In the genomic region with DNA sequence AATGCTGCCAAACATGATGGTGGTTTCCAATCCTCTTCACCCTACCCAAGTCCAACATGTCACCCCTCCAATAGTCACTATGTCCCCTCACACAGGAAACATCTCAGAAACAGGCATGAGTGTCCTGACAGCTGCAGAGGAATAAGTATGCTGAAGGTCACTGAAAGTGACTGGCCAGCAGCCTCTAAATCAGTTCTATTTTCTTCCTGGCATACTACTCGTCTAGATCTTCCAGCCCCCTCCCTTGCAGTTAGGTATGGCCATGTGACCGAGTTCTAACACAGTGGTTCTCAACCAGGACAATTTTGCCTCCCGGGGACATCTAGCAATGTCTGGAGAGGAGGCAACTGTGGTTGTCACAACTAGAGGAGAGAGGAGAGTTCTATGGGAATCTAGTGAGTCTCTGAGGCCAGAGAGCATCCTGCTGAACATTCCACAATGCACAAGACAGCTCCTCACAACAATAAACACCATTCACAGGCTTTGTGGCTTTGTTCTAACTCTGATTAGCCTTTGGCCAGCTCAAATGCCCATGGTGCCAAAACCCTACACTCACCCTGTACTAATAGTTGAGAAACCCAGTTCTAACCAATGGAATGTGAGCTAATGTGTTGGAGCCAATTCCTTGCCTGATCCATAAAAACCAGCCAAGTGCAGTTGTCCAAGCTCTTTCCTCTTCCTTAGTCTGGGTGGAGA, we compare ENCODE assay signal across 14 cellular contexts. TPM values are rescaled to one million over a fixed set of nuclear protein-coding genes. Genes with fewer than 3 reads are reported as not detected.
DNase-seq lines count a peak whose midpoint lies in the region; ATAC-seq and TF ChIP-seq lines count a peak whose summit lies in the region.
"Had no signal": no experiment of that assay in that cellular context is flagged by ENCODE, and none has a peak within 500 bp of the region (broad histone marks: within the 10 kb centered on the region; RNA-seq: fewer than 3 reads in every experiment).

No MANE protein-coding gene starts in this region.

- H3K4me1 Mint-ChIP-seq in H9 = peaks cover 5 to 6% of the 10 kb centered on the region in 2 experiments; a peak in 3 of 4 replicates
- H3K4me1 Mint-ChIP-seq in activated T-helper 17 cell treated with anti-CD3 and anti-CD28 coated beads, Interleukin-2, amount 50 U/mL, for 72 hours = no peaks in the 10 kb centered on the region
- H3K4me1 Mint-ChIP-seq in stimulated activated naive CD8-positive, alpha-beta T cell treated with anti-CD3 and anti-CD28 coated beads, Interleukin-15, amount 100 ng/mL, for 72 hours = peaks cover 12% of the 10 kb centered on the region

- no CpG with 5 or more reads among the region's 3 CpGs for WGBS in H9 (ENCODE audit: extremely low coverage, insufficient read length, low lambda C conversion rate)

- H2BK15ac ChIP-seq in H9 (ENCODE audit: low read depth, low read length) = no peak overlapping the region

- H3K27me3 ChIP-seq in H9 (ENCODE audit: insufficient read depth, low read length) (no peaks in the 10 kb centered on the region), breast epithelium (no peaks in the 10 kb centered on the region), right atrium auricular region (no peaks in the 10 kb centered on the region), gastrocnemius medialis (no peaks in the 10 kb centered on the region)

- H3K4me3 Mint-ChIP-seq in H9 = no peak overlapping the region
- no peak overlapping the region for H3K4me3 Mint-ChIP-seq in activated T-helper 17 cell treated with anti-CD3 and anti-CD28 coated beads, Interleukin-2, amount 50 U/mL, for 72 hours
- no peak overlapping the region for H3K4me3 Mint-ChIP-seq in stimulated activated naive CD8-positive, alpha-beta T cell treated with anti-CD3 and anti-CD28 coated beads, Interleukin-15, amount 100 ng/mL, for 72 hours
- H3K4me3 Mint-ChIP-seq: activated CD8-positive, alpha-beta T cell treated with anti-CD3 and anti-CD28 coated beads for 36 hours had no signal

- H4K91ac ChIP-seq in H9 (ENCODE audit: insufficient read length, low read depth, low read length) = no peak overlapping the region

- peaks cover 9 to 10% of the 10 kb centered on the region in 2 experiments for H3K9me3 Mint-ChIP-seq in H9
- peaks cover 8% of the 10 kb centered on the region for H3K9me3 Mint-ChIP-seq in activated T-helper 17 cell treated with anti-CD3 and anti-CD28 coated beads, Interleukin-2, amount 50 U/mL, for 72 hours
- H3K9me3 Mint-ChIP-seq in activated naive CD4-positive, alpha-beta T cell treated with anti-CD3 and anti-CD28 coated beads, Interleukin-2, amount 50 U/mL, for 72 hours = peaks cover 7 to 14% of the 10 kb centered on the region in 2 donors
- H3K9me3 Mint-ChIP-seq in stimulated activated naive CD8-positive, alpha-beta T cell treated with anti-CD3 and anti-CD28 coated beads, Interleukin-15, amount 100 ng/mL, for 72 hours = peaks cover 8 to 13% of the 10 kb centered on the region in 2 donors

- H3K18ac ChIP-seq in H9 (ENCODE audit: insufficient read length, low read depth, low read length) = no peak overlapping the region

- no peak overlapping the region for H3K23ac ChIP-seq in H9 (ENCODE audit: insufficient read length, low read depth, low read length)

- no peak for TF ChIP-seq CTCF in H9 (conservative IDR thresholded peaks at IDR 0.05)
- no peak for TF ChIP-seq CTCF in breast epithelium (IDR thresholded peaks at IDR 0.05)
- no peak for TF ChIP-seq CTCF in right atrium auricular region (IDR thresholded peaks at IDR 0.05)
- no peak for TF ChIP-seq CTCF in gastrocnemius medialis (IDR thresholded peaks at IDR 0.05 in 4 of 5, conservative IDR thresholded peaks at IDR 0.05 in 1 of 5)

- no peak overlapping the region for H3K4me3 ChIP-seq in breast epithelium
- no peak overlapping the region for H3K4me3 ChIP-seq in right atrium auricular region
- no peak overlapping the region for H3K4me3 ChIP-seq in gastrocnemius medialis
- H3K4me3 ChIP-seq: mucosa of descending colon had no signal

- TF ChIP-seq POLR2A in breast epithelium (IDR thresholded peaks at IDR 0.05) = no peak
- TF ChIP-seq POLR2A in gastrocnemius medialis (IDR thresholded peaks at IDR 0.05) = no peak
- TF ChIP-seq POLR2A in erythroblast (IDR thresholded peaks at IDR 0.05; ENCODE audit: low read length) = no peak

- H3K56ac ChIP-seq in H9 (ENCODE audit: insufficient read length, low read depth, low read length) = no peak overlapping the region

- H3K4me1 ChIP-seq in H9 (ENCODE audit: insufficient read depth, low read length) (no peaks in the 10 kb centered on the region), breast epithelium (peaks cover 0 to 8% of the 10 kb centered on the region in 2 donors), right atrium auricular region (peaks cover 0 to 8% of the 10 kb centered on the region in 2 donors), gastrocnemius medialis (peaks cover 9 to 11% of the 10 kb centered on the region in 2 donors)

- H3K9ac ChIP-seq in H9 (ENCODE audit: extremely low read depth, insufficient read length, low read length) = no peak overlapping the region

- H3T11ph ChIP-seq in H9 (ENCODE audit: low read length) = no peak overlapping the region

- in situ Hi-C loops in gastrocnemius medialis (cut with MboI; ENCODE audit: low sequenced_read_pairs in 4 of 4) = no loop called here

- H3K36me3 ChIP-seq in breast epithelium (no peaks in the 10 kb centered on the region), right atrium auricular region (no peaks in the 10 kb centered on the region), gastrocnemius medialis (no peaks in the 10 kb centered on the region)

- no peaks in the 10 kb centered on the region for H3K9me3 ChIP-seq in H9 (ENCODE audit: control insufficient read depth, low read depth, low read length)
- H3K9me3 ChIP-seq in breast epithelium = peaks cover 0 to 4% of the 10 kb centered on the region in 2 donors
- peaks cover 4 to 7% of the 10 kb centered on the region in 2 donors for H3K9me3 ChIP-seq in right atrium auricular region
- H3K9me3 ChIP-seq in gastrocnemius medialis = no peaks in the 10 kb centered on the region

- H4K8ac ChIP-seq in H9 (replicated peaks; ENCODE audit: insufficient read length, low read depth, low read length) = no peak overlapping the region

- no peak overlapping the region for H3K4me2 ChIP-seq in H9 (ENCODE audit: insufficient read depth, insufficient read length, low read length)

- no peak overlapping the region for H3K4ac ChIP-seq in H9 (ENCODE audit: low read depth, low read length)

- peak; percentile 67 to 76 for ATAC-seq in gastrocnemius medialis
- no peak for ATAC-seq in activated T-helper 17 cell treated with anti-CD3 and anti-CD28 coated beads, Interleukin-2, amount 50 U/mL, for 72 hours (replicated peaks)
- no peak for ATAC-seq in activated naive CD4-positive, alpha-beta T cell treated with anti-CD3 and anti-CD28 coated beads, Interleukin-2, amount 50 U/mL, for 72 hours
- no peak for ATAC-seq in stimulated activated naive CD8-positive, alpha-beta T cell treated with anti-CD3 and anti-CD28 coated beads, Interleukin-15, amount 100 ng/mL, for 72 hours
- ATAC-seq: activated CD8-positive, alpha-beta T cell treated with anti-CD3 and anti-CD28 coated beads for 36 hours had no signal

- no peaks in the 10 kb centered on the region for H4K20me1 ChIP-seq in H9 (ENCODE audit: control insufficient read depth, insufficient read depth, insufficient read length)

- intact Hi-C loops in breast epithelium (cut with DNase I; ENCODE audit: low total_unique reads) = no loop called here
- intact Hi-C loops in gastrocnemius medialis (cut with DNase I; ENCODE audit: low total_unique reads) = no loop called here

- H3K36me3 Mint-ChIP-seq in H9 (ENCODE audit: insufficient read depth in 1 of 3, low read depth in 3 of 3) = peaks cover 6 to 13% (median 7%) of the 10 kb centered on the region in 3 experiments
- no peaks in the 10 kb centered on the region for H3K36me3 Mint-ChIP-seq in activated T-helper 17 cell treated with anti-CD3 and anti-CD28 coated beads, Interleukin-2, amount 50 U/mL, for 72 hours (ENCODE audit: low read depth)
- peaks cover 13 to 14% of the 10 kb centered on the region in 2 donors for H3K36me3 Mint-ChIP-seq in activated naive CD4-positive, alpha-beta T cell treated with anti-CD3 and anti-CD28 coated beads, Interleukin-2, amount 50 U/mL, for 72 hours

- H3K27me3 Mint-ChIP-seq in H9 (ENCODE audit: low read depth) = peaks cover 12% of the 10 kb centered on the region
- peaks cover 6% of the 10 kb centered on the region for H3K27me3 Mint-ChIP-seq in activated T-helper 17 cell treated with anti-CD3 and anti-CD28 coated beads, Interleukin-2, amount 50 U/mL, for 72 hours
- H3K27me3 Mint-ChIP-seq in stimulated activated naive CD8-positive, alpha-beta T cell treated with anti-CD3 and anti-CD28 coated beads, Interleukin-15, amount 100 ng/mL, for 72 hours = peaks cover 15% of the 10 kb centered on the region

- H2BK120ac ChIP-seq in H9 (ENCODE audit: low read depth, low read length, poor library complexity, severe bottlenecking) = no peak overlapping the region

- no peak overlapping the region for H2AFZ ChIP-seq in H9 (ENCODE audit: low read length)

- no peaks in the 10 kb centered on the region for H3K23me2 ChIP-seq in H9 (ENCODE audit: insufficient read length, low read depth, low read length, poor library complexity, severe bottlenecking)

- H2AK5ac ChIP-seq in H9 (ENCODE audit: insufficient read length, low read length) = no peak overlapping the region

- H3K79me1 ChIP-seq in H9 (ENCODE audit: insufficient read depth, low read depth, low read length, poor library complexity, severe bottlenecking) = no peaks in the 10 kb centered on the region

- peak; percentile 2 for DNase-seq in H9
- peak; percentile 45 to 82 for DNase-seq in breast epithelium (ENCODE audit: low spot score in 2 of 2)
- peak; percentile 79 for DNase-seq in right atrium auricular region (ENCODE audit: low spot score)
- DNase-seq in gastrocnemius medialis = no peak
- DNase-seq in erythroblast (lab: John Stamatoyannopoulos, UW) = no peak
- no peak for DNase-seq in activated naive CD4-positive, alpha-beta T cell treated with anti-CD3 and anti-CD28 coated beads, Interleukin-2, amount 50 U/mL, for 72 hours (ENCODE audit: low spot score in 2 of 2)
- no peak for DNase-seq in stimulated activated naive CD8-positive, alpha-beta T cell treated with anti-CD3 and anti-CD28 coated beads, Interleukin-15, amount 100 ng/mL, for 72 hours
- DNase-seq: activated CD8-positive, alpha-beta T cell treated with anti-CD3 and anti-CD28 coated beads for 36 hours; activated gamma-delta T cell; EL; mucosa of descending colon had no signal

- no peak overlapping the region for H3K14ac ChIP-seq in H9 (ENCODE audit: insufficient read depth, low read length)

- no peak overlapping the region for H2BK5ac ChIP-seq in H9 (ENCODE audit: insufficient read length, low read length)

- no peak overlapping the region for H3K27ac Mint-ChIP-seq in H9
- H3K27ac Mint-ChIP-seq in activated T-helper 17 cell treated with anti-CD3 and anti-CD28 coated beads, Interleukin-2, amount 50 U/mL, for 72 hours = no peak overlapping the region
- no peak overlapping the region for H3K27ac Mint-ChIP-seq in activated naive CD4-positive, alpha-beta T cell treated with anti-CD3 and anti-CD28 coated beads, Interleukin-2, amount 50 U/mL, for 72 hours
- no peak overlapping the region for H3K27ac Mint-ChIP-seq in stimulated activated naive CD8-positive, alpha-beta T cell treated with anti-CD3 and anti-CD28 coated beads, Interleukin-15, amount 100 ng/mL, for 72 hours
- H3K27ac Mint-ChIP-seq: activated CD8-positive, alpha-beta T cell treated with anti-CD3 and anti-CD28 coated beads for 36 hours had no signal

- no peak overlapping the region for H4K5ac ChIP-seq in H9 (ENCODE audit: insufficient read length, low read depth, low read length)

- H3K27ac ChIP-seq in H9 (ENCODE audit: insufficient read length, low read depth, low read length) (no peak overlapping the region), breast epithelium (peak overlapping the region; percentile 48 to 66), right atrium auricular region (peak overlapping the region in 1 of 2 donors; percentile 52), gastrocnemius medialis (peak overlapping the region in 2 of 4 donors; percentile 11 to 38)
- H3K27ac ChIP-seq: C4-2B, epithelial cell of prostate had no signal

- no peak overlapping the region for H2BK20ac ChIP-seq in H9 (ENCODE audit: low read depth, low read length, poor library complexity, severe bottlenecking)

- H2BK12ac ChIP-seq in H9 (ENCODE audit: insufficient read length, low read depth, low read length) = no peak overlapping the region

- no peaks in the 10 kb centered on the region for H3K79me2 ChIP-seq in H9 (ENCODE audit: insufficient read depth, low read length)

RNA-seq across cellular contexts. Expression of a gene that starts 12.6 kb away (rescaled TPM):
- total RNA-seq in H9 (2021) = 48.0 and 48.6 TPM in 2 replicates
- total RNA-seq in breast epithelium = 100 to 1,000 TPM; 240 to 305 (median 260) TPM
- total RNA-seq in right atrium auricular region = 100 to 1,000 TPM; 213 to 421 TPM
- total RNA-seq in gastrocnemius medialis = 10 to 100 TPM; 16.6 to 35.9 (median 27.4) TPM
- 100 to 1,000 TPM in 1 of 2 donors, 10 to 100 TPM in 1; 85.6 to 425 TPM for total RNA-seq in activated T-helper 17 cell treated with anti-CD3 and anti-CD28 coated beads, Interleukin-2, amount 50 U/mL, for 72 hours
- 100 to 1,000 TPM in 1 of 2 donors, 10 to 100 TPM in 1; 42.8 to 272 TPM for total RNA-seq in activated naive CD4-positive, alpha-beta T cell treated with anti-CD3 and anti-CD28 coated beads, Interleukin-2, amount 50 U/mL, for 72 hours

Comparison
In these comparisons a context has a peak if more than half of its experiments do, and no peak if none do; other contexts are left out.
1. DNase-seq: peak in H9 (single experiment), breast epithelium (2 of 2) and right atrium auricular region (single experiment); none in gastrocnemius medialis (0 of 2), erythroblast (0 of 2), activated naive CD4-positive, alpha-beta T cell treated with anti-CD3 and anti-CD28 coated beads, Interleukin-2, amount 50 U/mL, for 72 hours (0 of 2) and stimulated activated naive CD8-positive, alpha-beta T cell treated with anti-CD3 and anti-CD28 coated beads, Interleukin-15, amount 100 ng/mL, for 72 hours (0 of 2).
2. ATAC-seq: peak in gastrocnemius medialis (2 of 2); none in activated T-helper 17 cell treated with anti-CD3 and anti-CD28 coated beads, Interleukin-2, amount 50 U/mL, for 72 hours (single experiment), activated naive CD4-positive, alpha-beta T cell treated with anti-CD3 and anti-CD28 coated beads, Interleukin-2, amount 50 U/mL, for 72 hours (0 of 2) and stimulated activated naive CD8-positive, alpha-beta T cell treated with anti-CD3 and anti-CD28 coated beads, Interleukin-15, amount 100 ng/mL, for 72 hours (single experiment).